ENCODE assay signal across 3 cellular contexts in the genomic region with DNA sequence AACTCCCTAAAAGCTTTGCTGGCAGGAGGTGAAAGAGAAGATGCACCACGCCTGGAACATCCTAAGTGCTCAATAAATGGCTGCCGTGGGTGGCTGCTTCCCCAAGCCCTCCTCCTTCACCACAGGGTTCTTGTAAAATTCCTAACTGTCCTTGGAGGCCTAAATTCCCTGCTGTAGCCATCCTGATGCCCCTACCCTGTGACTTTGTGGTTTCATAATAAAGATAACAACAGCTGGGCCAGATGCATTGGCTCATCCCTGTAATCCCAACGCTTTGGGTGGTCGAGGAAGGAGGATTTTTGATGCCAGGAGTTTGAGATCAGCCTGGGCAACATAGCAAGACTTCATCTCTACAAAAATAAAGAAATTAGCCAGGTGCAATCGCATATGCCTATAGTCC.
"Had no signal": no experiment of that assay in that cellular context is flagged by ENCODE, and none has a peak within 500 bp of the region (broad histone marks: within the 10 kb centered on the region; RNA-seq: fewer than 3 reads in every experiment).

No MANE protein-coding gene starts in this region.

- H3K4me3 ChIP-seq: GM12878 had no signal

- DNase-seq: GDM1, GF-D8 had no signal
